27 cellular contexts compared by ENCODE assay signal in genomic region chr4:73894021-73894420, GRCh38. TPM values are rescaled to one million over a fixed set of nuclear protein-coding genes. Genes with fewer than 3 reads are reported as not detected.
"Had no signal": no experiment of that assay in that cellular context is flagged by ENCODE, and none has a peak within 500 bp of the region (broad histone marks: within the 10 kb centered on the region; RNA-seq: fewer than 3 reads in every experiment).

No MANE protein-coding gene starts in this region.

- H3K4me3 Mint-ChIP-seq: activated naive CD8-positive, alpha-beta T cell; activated T-cell treated with anti-CD3 and anti-CD28 coated beads, Interleukin-2, amount 50 U/mL, for 4 hours; nephron; stimulated activated effector memory CD8-positive, alpha-beta T cell treated with anti-CD3 and anti-CD28 coated beads, Interleukin-12 subunit alpha, Interleukin-12 subunit beta, amount 100 ng/mL, for 72 hours; stimulated activated naive CD8-positive, alpha-beta T cell treated with anti-CD3 and anti-CD28 coated beads, Interleukin-15, amount 100 ng/mL, for 72 hours had no signal

- H3K36me3 Mint-ChIP-seq: activated naive CD8-positive, alpha-beta T cell; stimulated activated effector memory CD8-positive, alpha-beta T cell treated with anti-CD3 and anti-CD28 coated beads, Interleukin-12 subunit alpha, Interleukin-12 subunit beta, amount 100 ng/mL, for 72 hours had no signal

- H3K9me3 Mint-ChIP-seq: activated T-helper 2 cell treated with anti-CD3 and anti-CD28 coated beads, Interferon-gamma antibody, Interleukin-2, Interleukin-4, amounts not matched to agents 10 μg/mL and 5 μg/mL and 100 μg/mL, durations not matched to agents 14 hours and 24 hours and 36 hours; nephron; stimulated activated effector memory CD8-positive, alpha-beta T cell treated with anti-CD3 and anti-CD28 coated beads, Interleukin-12 subunit alpha, Interleukin-12 subunit beta, amount 100 ng/mL, for 72 hours; stimulated activated naive CD8-positive, alpha-beta T cell treated with anti-CD3 and anti-CD28 coated beads, Interleukin-15, amount 100 ng/mL, for 72 hours had no signal

- H3K27ac Mint-ChIP-seq: activated naive CD8-positive, alpha-beta T cell; activated T-helper 2 cell treated with anti-CD3 and anti-CD28 coated beads, Interferon-gamma antibody, Interleukin-2, Interleukin-4, amounts not matched to agents 10 μg/mL and 5 μg/mL and 100 μg/mL, durations not matched to agents 14 hours and 24 hours and 36 hours; stimulated activated effector memory CD8-positive, alpha-beta T cell treated with anti-CD3 and anti-CD28 coated beads, Interleukin-12 subunit alpha, Interleukin-12 subunit beta, amount 100 ng/mL, for 72 hours; stimulated activated naive CD8-positive, alpha-beta T cell treated with anti-CD3 and anti-CD28 coated beads, Interleukin-15, amount 100 ng/mL, for 72 hours had no signal

- H3K4me1 Mint-ChIP-seq: stimulated activated effector memory CD8-positive, alpha-beta T cell treated with anti-CD3 and anti-CD28 coated beads, Interleukin-12 subunit alpha, Interleukin-12 subunit beta, amount 100 ng/mL, for 72 hours; stimulated activated naive CD8-positive, alpha-beta T cell treated with anti-CD3 and anti-CD28 coated beads, Interleukin-15, amount 100 ng/mL, for 72 hours had no signal

- H3K4me3 ChIP-seq: gastrocnemius medialis, pancreas, right lobe of liver, tibial artery had no signal

- H3K27me3 Mint-ChIP-seq: stimulated activated naive CD8-positive, alpha-beta T cell treated with anti-CD3 and anti-CD28 coated beads, Interleukin-15, amount 100 ng/mL, for 72 hours had no signal

- DNase-seq: activated CD4-positive, alpha-beta T cell treated with anti-CD3 and anti-CD28 coated beads for 4 hours; activated CD4-positive, alpha-beta T cell treated with anti-CD3 and anti-CD28 coated beads, Interleukin-2, amount 50 U/mL, for 48 hours; activated CD4-positive, CD25-positive, alpha-beta regulatory T cell; activated CD8-positive, alpha-beta memory T cell treated with anti-CD3 and anti-CD28 coated beads, Interleukin-2, amount 50 U/mL, for 48 hours; activated naive CD4-positive, alpha-beta T cell; activated T-cell treated with anti-CD3 and anti-CD28 coated beads, Interleukin-2, amount 50 U/mL, for 4 hours; cerebellar nuclear complex; gastrocnemius medialis; hypothalamus; left ventricle myocardium superior; pancreas; right lobe of liver; small intestine; stimulated activated CD4-positive, alpha-beta T cell treated with anti-CD3 and anti-CD28 coated beads, Interleukin-2, amount 100 ng/mL, for 24 hours; stimulated activated naive CD8-positive, alpha-beta T cell treated with anti-CD3 and anti-CD28 coated beads, Interleukin-15, amount 100 ng/mL, for 72 hours; tibial artery had no signal

RNA-seq across cellular contexts. Expression of gene CXCL1, which starts 24.8 kb away (rescaled TPM):
- total RNA-seq: activated CD8-positive, alpha-beta memory T cell treated with anti-CD3 and anti-CD28 coated beads for 36 hours; activated T-cell treated with anti-CD3 and anti-CD28 coated beads, Interleukin-2, amount 50 U/mL, for 4 hours; activated T-helper 2 cell treated with anti-CD3 and anti-CD28 coated beads, Interferon-gamma antibody, Interleukin-2, Interleukin-4, amounts not matched to agents 10 μg/mL and 5 μg/mL and 100 μg/mL, durations not matched to agents 14 hours and 24 hours and 36 hours; T-helper 2 cell treated with Interferon-gamma antibody and Interleukin-4, amounts not matched to agents 100 ng/mL and 5 ng/mL, for 36 hours had no signal

RNA-seq across cellular contexts. Expression of gene PF4V1, which starts 40.9 kb away (rescaled TPM):
- total RNA-seq: activated CD8-positive, alpha-beta memory T cell treated with anti-CD3 and anti-CD28 coated beads for 36 hours; activated T-cell treated with anti-CD3 and anti-CD28 coated beads, Interleukin-2, amount 50 U/mL, for 4 hours; activated T-helper 2 cell treated with anti-CD3 and anti-CD28 coated beads, Interferon-gamma antibody, Interleukin-2, Interleukin-4, amounts not matched to agents 10 μg/mL and 5 μg/mL and 100 μg/mL, durations not matched to agents 14 hours and 24 hours and 36 hours; gastrocnemius medialis; left ventricle myocardium superior; myocyte; pulmonary artery endothelial cell; right lobe of liver; T-helper 2 cell treated with Interferon-gamma antibody and Interleukin-4, amounts not matched to agents 100 ng/mL and 5 ng/mL, for 36 hours; ureter had no signal

RNA-seq across cellular contexts. Expression of gene CXCL6, which starts 57.5 kb away (rescaled TPM):
- total RNA-seq: activated CD8-positive, alpha-beta memory T cell treated with anti-CD3 and anti-CD28 coated beads for 36 hours; activated T-cell treated with anti-CD3 and anti-CD28 coated beads, Interleukin-2, amount 50 U/mL, for 4 hours; activated T-helper 2 cell treated with anti-CD3 and anti-CD28 coated beads, Interferon-gamma antibody, Interleukin-2, Interleukin-4, amounts not matched to agents 10 μg/mL and 5 μg/mL and 100 μg/mL, durations not matched to agents 14 hours and 24 hours and 36 hours; bronchial epithelial cell; mononuclear cell; myocyte; T-helper 2 cell treated with Interferon-gamma antibody and Interleukin-4, amounts not matched to agents 100 ng/mL and 5 ng/mL, for 36 hours had no signal
